In the genomic region with DNA sequence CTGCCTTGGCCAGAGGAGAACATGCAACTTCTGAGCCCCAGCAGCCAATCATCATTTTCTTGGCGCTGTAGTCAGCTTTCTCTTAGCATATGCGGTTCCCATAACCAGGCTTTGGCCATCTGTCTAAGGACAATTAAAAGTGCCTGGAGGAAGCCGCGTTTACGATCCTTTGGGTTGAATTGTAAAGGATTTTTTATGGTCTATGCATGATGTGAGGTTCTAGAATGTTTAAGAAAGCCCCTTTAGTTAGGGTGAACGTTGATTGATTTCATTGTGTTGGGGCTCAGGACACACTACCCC, we compare ENCODE assay signal across 8 cellular contexts. TPM values are rescaled to one million over a fixed set of nuclear protein-coding genes. Genes with fewer than 3 reads are reported as not detected.
DNase-seq lines count a peak whose midpoint lies in the region; ATAC-seq, FAIRE-seq and TF ChIP-seq lines count a peak whose summit lies in the region.

No MANE protein-coding gene starts in this region.

- no peak for TF ChIP-seq RAD21 in SK-N-SH (IDR thresholded peaks at IDR 0.05; ENCODE audit: low read length)

- H3K9me3 ChIP-seq in SK-N-SH (no peaks in the 10 kb centered on the region), kidney (ENCODE audit: control insufficient read depth in 1 of 2, low read length in 2 of 2) (no peaks in the 10 kb centered on the region), suprapubic skin (no peaks in the 10 kb centered on the region)

- H3K4me1 ChIP-seq in SK-N-SH (ENCODE audit: control insufficient read depth in 1 of 2, insufficient read depth in 2 of 2, low read depth in 1 of 2, low read length in 1 of 2) (peaks cover 0 to 6% of the 10 kb centered on the region in 2 experiments; a peak in 3 of 4 replicates), kidney (ENCODE audit: control insufficient read depth in 1 of 2, insufficient read depth in 1 of 2, low read depth in 1 of 2, low read length in 2 of 2) (peaks cover 3 to 4% of the 10 kb centered on the region in 2 donors), suprapubic skin (peaks cover 38% of the 10 kb centered on the region)

- peak overlapping the region; percentile 77 for H2AFZ ChIP-seq in SK-N-SH (ENCODE audit: low read depth)

- no peaks in the 10 kb centered on the region for H3K27me3 Mint-ChIP-seq in activated naive CD8-positive, alpha-beta T cell

- H3K4me3 Mint-ChIP-seq in activated naive CD8-positive, alpha-beta T cell: peak overlapping the region; percentile 99

- H3K79me2 ChIP-seq in SK-N-SH (ENCODE audit: insufficient read depth): peaks cover 39% of the 10 kb centered on the region

- H3K9me3 Mint-ChIP-seq in activated naive CD8-positive, alpha-beta T cell (ENCODE audit: low read depth): no peaks in the 10 kb centered on the region

- H3K4me3 ChIP-seq in SK-N-SH (ENCODE audit: low read depth in 2 of 2, low read length in 1 of 2) (peak overlapping the region; percentile 79 to 95), kidney (ENCODE audit: low read length in 2 of 2) (peak overlapping the region; percentile 93 to 98), suprapubic skin (peak overlapping the region; percentile 96)

- H3F3A ChIP-seq in SK-N-SH (replicated peaks; ENCODE audit: insufficient read depth): no peaks in the 10 kb centered on the region

- DNase-seq in SK-N-SH: no peak
- no peak for DNase-seq in kidney
- DNase-seq in suprapubic skin (ENCODE audit: low spot score in 2 of 2): no peak
- DNase-seq in islet precursor cell: no peak
- no peak for DNase-seq in mucosa of gallbladder (ENCODE audit: low spot score)

- no peak for TF ChIP-seq POLR2A in suprapubic skin (IDR thresholded peaks at IDR 0.05)

- H3K9me2 ChIP-seq in SK-N-SH: no peaks in the 10 kb centered on the region

- no peak for FAIRE-seq in kidney (lab: Jason Lieb, UNC)

- TF ChIP-seq CTCF in SK-N-SH (IDR thresholded peaks at IDR 0.05) (no peak), kidney (IDR thresholded peaks at IDR 0.05; ENCODE audit: borderline replicate concordance, extremely low read depth, insufficient read depth) (no peak), suprapubic skin (IDR thresholded peaks at IDR 0.05) (no peak)

- H3K27ac Mint-ChIP-seq in activated naive CD8-positive, alpha-beta T cell: peak overlapping the region; percentile 98

- H3K9ac ChIP-seq in SK-N-SH (peak overlapping the region; percentile 85), kidney (ENCODE audit: low read length in 2 of 2) (peak overlapping the region; percentile 22 to 97)

- H4K20me1 ChIP-seq in SK-N-SH (ENCODE audit: insufficient read depth): peaks cover 17% of the 10 kb centered on the region; the same call in 1 of the 2 replicates

- peak overlapping the region; percentile 88 for H3K4me2 ChIP-seq in SK-N-SH

- H3K27ac ChIP-seq in SK-N-SH (ENCODE audit: low read depth in 2 of 2, low read length in 1 of 2): peak overlapping the region; percentile 97 to 99
- H3K27ac ChIP-seq in kidney (ENCODE audit: low read depth in 2 of 2, low read length in 2 of 2): peak overlapping the region; percentile 96 to 99
- H3K27ac ChIP-seq in suprapubic skin: peak overlapping the region; percentile 87

- CTCF ChIA-PET in SK-N-SH (lab: Yijun Ruan, JAX): interaction anchor here (1.0 kb wide), 1 partner anchor 134 kb away, joined by 4 read pairs; no protein-coding TSS in a partner anchor

- no peaks in the 10 kb centered on the region for H3K27me3 ChIP-seq in SK-N-SH (ENCODE audit: insufficient read depth)
- no peaks in the 10 kb centered on the region for H3K27me3 ChIP-seq in suprapubic skin

- TF ChIP-seq EP300 in SK-N-SH (IDR thresholded peaks at IDR 0.05; ENCODE audit: borderline replicate concordance in 1 of 2, low read depth in 1 of 2, low read length in 1 of 2) (no peak), suprapubic skin (IDR thresholded peaks at IDR 0.05) (no peak)

- H3K36me3 ChIP-seq in SK-N-SH (replicated peaks in 1 of 2; ENCODE audit: control insufficient read depth in 1 of 2, insufficient read depth in 2 of 2, low read length in 1 of 2): no peaks in the 10 kb centered on the region
- no peaks in the 10 kb centered on the region for H3K36me3 ChIP-seq in kidney (ENCODE audit: control insufficient read depth in 1 of 2, insufficient read depth in 2 of 2, low read length in 2 of 2)
- no peaks in the 10 kb centered on the region for H3K36me3 ChIP-seq in suprapubic skin

- H3K36me3 Mint-ChIP-seq in activated naive CD8-positive, alpha-beta T cell: no peaks in the 10 kb centered on the region

- under 1% methylated on average over 6 of the region's 6 CpGs for WGBS in SK-N-SH (ENCODE audit: low lambda C conversion rate)
- WGBS in suprapubic skin: 3% methylated on average over 6 of the region's 6 CpGs

- intact Hi-C loops in kidney (cut with DNase I): no loop called here

- POLR2A ChIA-PET in SK-N-SH (lab: Yijun Ruan, JAX): interaction anchor here (1.2 to 3.8 kb wide), 5 partner anchors 14 to 142 kb away, joined by 4 to 91 read pairs (median 7); partner anchors contain the start of genes AMD1 and GTF3C6

- ATAC-seq in SK-N-SH treated with all-trans-retinoic acid at 6 μM for 48 hours (no peak), GM19395 (IDR thresholded peaks at IDR 0.05; ENCODE audit: unreplicated experiment) (no peak)

- peaks cover 18% of the 10 kb centered on the region for H3K4me1 Mint-ChIP-seq in activated naive CD8-positive, alpha-beta T cell (ENCODE audit: low read depth)

TF ChIP-seq in SK-N-SH, 30 proteins besides CTCF, POLR2A, EP300 and RAD21:
- TF ChIP-seq TAF1 (IDR thresholded peaks at IDR 0.05; ENCODE audit: borderline replicate concordance, low read depth, low read length): peak; percentile 60; the same call in 1 of the 2 replicates
- TF ChIP-seq MAX (IDR thresholded peaks at IDR 0.05; ENCODE audit: low read depth): 0 out of 2 replicates have a peak, but pooled peaks have one; percentile 40
- no peak for TF ChIP-seq ELF1 (IDR thresholded peaks at IDR 0.05)
- no peak for TF ChIP-seq ZBTB33 (IDR thresholded peaks at IDR 0.05; ENCODE audit: borderline replicate concordance, low read depth)

TF ChIP-seq in SK-N-SH treated with all-trans-retinoic acid at 6 μM for 48 hours, 23 proteins besides CTCF, POLR2A, EP300 and RAD21 (continues in another document):
- TF ChIP-seq CSRNP3 (CRISPR knock-in tag; IDR thresholded peaks at IDR 0.05): no peak
- TF ChIP-seq ISL1 (CRISPR knock-in tag; IDR thresholded peaks at IDR 0.05): no peak
- TF ChIP-seq ARNTL (CRISPR knock-in tag; IDR thresholded peaks at IDR 0.05; ENCODE audit: borderline replicate concordance, low read depth): no peak
- TF ChIP-seq ZFP30 (CRISPR knock-in tag; IDR thresholded peaks at IDR 0.05): no peak
- TF ChIP-seq ZC3H10 (CRISPR knock-in tag; IDR thresholded peaks at IDR 0.05): no peak
- TF ChIP-seq CSDC2 (CRISPR knock-in tag; IDR thresholded peaks at IDR 0.05): no peak
- TF ChIP-seq ZNF565 (CRISPR knock-in tag; conservative IDR thresholded peaks at IDR 0.05; ENCODE audit: low read depth): no peak
- TF ChIP-seq GLIS3 (CRISPR knock-in tag; IDR thresholded peaks at IDR 0.05): no peak
- no peak for TF ChIP-seq OSR1 (CRISPR knock-in tag; IDR thresholded peaks at IDR 0.05)
- no peak for TF ChIP-seq ZNF8 (CRISPR knock-in tag; IDR thresholded peaks at IDR 0.05)
- TF ChIP-seq ZNF70 (CRISPR knock-in tag; IDR thresholded peaks at IDR 0.05): no peak
- TF ChIP-seq, protein P1, sequence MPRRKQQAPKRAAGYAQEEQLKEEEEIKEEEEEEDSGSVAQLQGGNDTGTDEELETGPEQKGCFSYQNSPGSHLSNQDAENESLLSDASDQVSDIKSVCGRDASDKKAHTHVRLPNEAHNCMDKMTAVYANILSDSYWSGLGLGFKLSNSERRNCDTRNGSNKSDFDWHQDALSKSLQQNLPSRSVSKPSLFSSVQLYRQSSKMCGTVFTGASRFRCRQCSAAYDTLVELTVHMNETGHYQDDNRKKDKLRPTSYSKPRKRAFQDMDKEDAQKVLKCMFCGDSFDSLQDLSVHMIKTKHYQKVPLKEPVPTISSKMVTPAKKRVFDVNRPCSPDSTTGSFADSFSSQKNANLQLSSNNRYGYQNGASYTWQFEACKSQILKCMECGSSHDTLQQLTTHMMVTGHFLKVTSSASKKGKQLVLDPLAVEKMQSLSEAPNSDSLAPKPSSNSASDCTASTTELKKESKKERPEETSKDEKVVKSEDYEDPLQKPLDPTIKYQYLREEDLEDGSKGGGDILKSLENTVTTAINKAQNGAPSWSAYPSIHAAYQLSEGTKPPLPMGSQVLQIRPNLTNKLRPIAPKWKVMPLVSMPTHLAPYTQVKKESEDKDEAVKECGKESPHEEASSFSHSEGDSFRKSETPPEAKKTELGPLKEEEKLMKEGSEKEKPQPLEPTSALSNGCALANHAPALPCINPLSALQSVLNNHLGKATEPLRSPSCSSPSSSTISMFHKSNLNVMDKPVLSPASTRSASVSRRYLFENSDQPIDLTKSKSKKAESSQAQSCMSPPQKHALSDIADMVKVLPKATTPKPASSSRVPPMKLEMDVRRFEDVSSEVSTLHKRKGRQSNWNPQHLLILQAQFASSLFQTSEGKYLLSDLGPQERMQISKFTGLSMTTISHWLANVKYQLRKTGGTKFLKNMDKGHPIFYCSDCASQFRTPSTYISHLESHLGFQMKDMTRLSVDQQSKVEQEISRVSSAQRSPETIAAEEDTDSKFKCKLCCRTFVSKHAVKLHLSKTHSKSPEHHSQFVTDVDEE (CRISPR knock-in tag; IDR thresholded peaks at IDR 0.05): no peak
- no peak for TF ChIP-seq RARB (CRISPR knock-in tag; IDR thresholded peaks at IDR 0.05)

RNA-seq across cellular contexts. Expression of gene CDK19, which starts 0.8 kb away (rescaled TPM):
- polyA plus RNA-seq in SK-N-SH (2012; rRNA removed): 6.5 and 9.1 TPM in 2 replicates
- polyA plus RNA-seq in SK-N-SH (2012; cell fraction: cytosol; rRNA removed): 9.2 and 10.0 TPM in 2 replicates
- 4.2 and 8.2 TPM in 2 replicates for polyA plus RNA-seq in SK-N-SH (2012; cell fraction: nucleus; rRNA removed)
- 20.4 TPM for total RNA-seq in kidney
- polyA plus RNA-seq in kidney (ENCODE audit: insufficient read depth, low read depth, low replicate concordance): 4.9 TPM
- 10 to 100 TPM; 14.1 to 20.6 (median 19.4) TPM for total RNA-seq in suprapubic skin
- total RNA-seq in mucosa of gallbladder: 41.1 TPM

RNA-seq across cellular contexts. Expression of gene AMD1, which starts 58.5 kb away (rescaled TPM):
- polyA plus RNA-seq in SK-N-SH (2012; rRNA removed): 21.1 and 27.1 TPM in 2 replicates
- polyA plus RNA-seq in SK-N-SH (2012; cell fraction: cytosol; rRNA removed): 35.0 and 50.4 TPM in 2 replicates
- 11.1 and 23.2 TPM in 2 replicates for polyA plus RNA-seq in SK-N-SH (2012; cell fraction: nucleus; rRNA removed)
- 72.3 TPM for total RNA-seq in kidney
- polyA plus RNA-seq in kidney (ENCODE audit: insufficient read depth, low read depth, low replicate concordance): 32.8 TPM
- total RNA-seq in suprapubic skin: 10 to 100 TPM; 55.4 to 75.7 (median 69.3) TPM
- total RNA-seq in mucosa of gallbladder: 69.5 TPM
